Comparison of ENCODE assay signal across 29 cellular contexts in genomic region chr2:167332358-167332757, GRCh38. TPM values are rescaled to one million over a fixed set of nuclear protein-coding genes. Genes with fewer than 3 reads are reported as not detected.
DNase-seq lines count a peak whose midpoint lies in the region; ATAC-seq and TF ChIP-seq lines count a peak whose summit lies in the region.
"Had no signal": no experiment of that assay in that cellular context is flagged by ENCODE, and none has a peak within 500 bp of the region (broad histone marks: within the 10 kb centered on the region; RNA-seq: fewer than 3 reads in every experiment).

No MANE protein-coding gene starts in this region.

- H3K4me1 ChIP-seq in cardiac muscle cell (ENCODE audit: low read depth) = peaks cover 35% of the 10 kb centered on the region
- peaks cover 4% of the 10 kb centered on the region for H3K4me1 ChIP-seq in endodermal cell (ENCODE audit: control insufficient read depth, insufficient read depth, low read length)
- H3K4me1 ChIP-seq in mesendoderm (ENCODE audit: control insufficient read depth, low read depth, low read length) = peaks cover 7% of the 10 kb centered on the region
- peaks cover 5 to 38% (median 19%) of the 10 kb centered on the region in 4 donors for H3K4me1 ChIP-seq in transverse colon
- H3K4me1 ChIP-seq in upper lobe of right lung = no peaks in the 10 kb centered on the region
- H3K4me1 ChIP-seq: BE2C had no signal

- peaks cover 3% of the 10 kb centered on the region for H3K79me1 ChIP-seq in mesendoderm (ENCODE audit: low read length)

- in situ Hi-C loops in transverse colon (cut with MboI; ENCODE audit: low pct_ligation_motif_present in 1 of 4, low pct_unique_long_range_greater_than_20kb in 1 of 4, low sequenced_read_pairs in 3 of 4) = no loop called here

- no peak overlapping the region for H2AK5ac ChIP-seq in mesendoderm (ENCODE audit: low read length)

- POLR2A ChIA-PET in activated CD8-positive, alpha-beta T cell treated with anti-CD3 and anti-CD28 coated beads, Interleukin-2, amount 10 ng/mL, durations not matched to agents 7 days and 5 days (lab: Charles Lee) = no interaction called here

- H3K9me3 ChIP-seq in cardiac muscle cell (ENCODE audit: low read depth) (no peaks in the 10 kb centered on the region), endodermal cell (ENCODE audit: control insufficient read depth, low read length) (peaks cover 6% of the 10 kb centered on the region), transverse colon (no peaks in the 10 kb centered on the region), upper lobe of right lung (no peaks in the 10 kb centered on the region)
- H3K9me3 ChIP-seq: BE2C, Peyer's patch had no signal

- no peak overlapping the region for H3K56ac ChIP-seq in mesendoderm (ENCODE audit: low read length)

- no peak overlapping the region for H3K18ac ChIP-seq in mesendoderm (ENCODE audit: low read length)

- H3K4me3 Mint-ChIP-seq in endodermal cell = peak overlapping the region; percentile 39
- no peak overlapping the region for H3K4me3 Mint-ChIP-seq in activated CD8-positive, alpha-beta T cell treated with anti-CD3 and anti-CD28 coated beads, Interleukin-2, amount 10 ng/mL, durations not matched to agents 7 days and 5 days
- H3K4me3 Mint-ChIP-seq: CD14-positive monocyte; CD8-positive, alpha-beta memory T cell had no signal

- peak overlapping the region; percentile 66 for H3K27ac Mint-ChIP-seq in endodermal cell
- no peak overlapping the region for H3K27ac Mint-ChIP-seq in activated CD8-positive, alpha-beta T cell treated with anti-CD3 and anti-CD28 coated beads, Interleukin-2, amount 10 ng/mL, durations not matched to agents 7 days and 5 days
- H3K27ac Mint-ChIP-seq: CD14-positive monocyte; CD8-positive, alpha-beta memory T cell had no signal

- H2BK5ac ChIP-seq in mesendoderm (ENCODE audit: low read length) = no peak overlapping the region

- TF ChIP-seq EP300 in transverse colon (IDR thresholded peaks at IDR 0.05; ENCODE audit: low read depth) = no peak

- TF ChIP-seq CTCF in cardiac muscle cell (IDR thresholded peaks at IDR 0.05; ENCODE audit: low read depth, low read length) (no peak), endodermal cell (conservative IDR thresholded peaks at IDR 0.05) (no peak), transverse colon (IDR thresholded peaks at IDR 0.05) (no peak), upper lobe of right lung (IDR thresholded peaks at IDR 0.05) (no peak)

- 59 to 61% methylated on average over 2 of the region's 2 CpGs for WGBS in endodermal cell (ENCODE audit: insufficient coverage in 1 of 2, insufficient read length in 1 of 2), 2 experiments
- WGBS in mesendoderm (ENCODE audit: extremely low coverage, insufficient coverage, low lambda C conversion rate) = no CpG with 5 or more reads among the region's 2 CpGs
- 56% methylated on average over 2 of the region's 2 CpGs; no CpG with 5 or more reads in 1 of the 2 donors for WGBS in transverse colon (ENCODE audit: low coverage in 1 of 2), 2 donors

- no peak overlapping the region for H4K5ac ChIP-seq in mesendoderm (ENCODE audit: low read length)

- H3K9me3 Mint-ChIP-seq in endodermal cell = peaks cover 17% of the 10 kb centered on the region
- H3K9me3 Mint-ChIP-seq in activated CD8-positive, alpha-beta T cell treated with anti-CD3 and anti-CD28 coated beads, Interleukin-2, amount 10 ng/mL, durations not matched to agents 7 days and 5 days (ENCODE audit: insufficient read depth) = no peaks in the 10 kb centered on the region

- intact Hi-C loops in cardiac septum (cut with DNase I) (no loop called here), transverse colon (cut with DNase I; ENCODE audit: low total_unique reads) (no loop called here), upper lobe of right lung (cut with DNase I) (no loop called here)

- H2BK15ac ChIP-seq in mesendoderm (replicated peaks; ENCODE audit: low read depth) = no peak overlapping the region

- peaks cover 3% of the 10 kb centered on the region for H3K79me2 ChIP-seq in mesendoderm (ENCODE audit: control insufficient read depth, insufficient read depth, low read length)

- no peak overlapping the region for H3K4ac ChIP-seq in mesendoderm (ENCODE audit: low read depth, low read length)

- H4K8ac ChIP-seq in mesendoderm (ENCODE audit: low read depth, low read length) = no peak overlapping the region

- H3K27ac ChIP-seq in cardiac muscle cell (peak overlapping the region; percentile 40), endodermal cell (ENCODE audit: low read depth, low read length) (no peak overlapping the region), mesendoderm (ENCODE audit: low read depth, low read length) (no peak overlapping the region), transverse colon (peak overlapping the region; percentile 61 to 69 (median 64)), upper lobe of right lung (no peak overlapping the region)
- H3K27ac ChIP-seq: 22Rv1, Peyer's patch had no signal

- no peaks in the 10 kb centered on the region for H3K36me3 ChIP-seq in cardiac muscle cell
- H3K36me3 ChIP-seq in endodermal cell (ENCODE audit: control insufficient read depth, insufficient read depth, low read length) = no peaks in the 10 kb centered on the region
- no peaks in the 10 kb centered on the region for H3K36me3 ChIP-seq in mesendoderm (ENCODE audit: control insufficient read depth, insufficient read depth, low read length)
- H3K36me3 ChIP-seq in transverse colon = no peaks in the 10 kb centered on the region
- no peaks in the 10 kb centered on the region for H3K36me3 ChIP-seq in upper lobe of right lung
- H3K36me3 ChIP-seq: BE2C, Peyer's patch had no signal

- H3K23ac ChIP-seq in mesendoderm (ENCODE audit: low read length) = no peak overlapping the region

- H2BK120ac ChIP-seq in mesendoderm (ENCODE audit: low read depth, low read length) = no peak overlapping the region

- H3K4me2 ChIP-seq in mesendoderm (ENCODE audit: low read length) = no peak overlapping the region

- CTCF ChIA-PET in activated CD8-positive, alpha-beta T cell treated with anti-CD3 and anti-CD28 coated beads, Interleukin-2, amount 10 ng/mL, durations not matched to agents 7 days and 5 days (lab: Charles Lee) = no interaction called here

- H3K36me3 Mint-ChIP-seq in endodermal cell (ENCODE audit: low read depth) = no peaks in the 10 kb centered on the region
- H3K36me3 Mint-ChIP-seq in activated CD8-positive, alpha-beta T cell treated with anti-CD3 and anti-CD28 coated beads, Interleukin-2, amount 10 ng/mL, durations not matched to agents 7 days and 5 days (ENCODE audit: low read depth) = no peaks in the 10 kb centered on the region
- H3K36me3 Mint-ChIP-seq: CD14-positive monocyte; CD8-positive, alpha-beta memory T cell had no signal

- no peak overlapping the region for H3K9ac ChIP-seq in endodermal cell (ENCODE audit: extremely low read depth, low read length, poor library complexity, severe bottlenecking)
- no peak overlapping the region for H3K9ac ChIP-seq in mesendoderm (ENCODE audit: low read length)

- no peak for ATAC-seq in upper lobe of right lung
- ATAC-seq in activated CD8-positive, alpha-beta T cell treated with anti-CD3 and anti-CD28 coated beads, Interleukin-2, amount 10 ng/mL, durations not matched to agents 7 days and 5 days = no peak
- ATAC-seq: GM12878 had no signal

- H3K27me3 ChIP-seq in cardiac muscle cell (no peaks in the 10 kb centered on the region), endodermal cell (ENCODE audit: control insufficient read depth, insufficient read depth, low read length, poor library complexity, severe bottlenecking) (peaks cover 28% of the 10 kb centered on the region), mesendoderm (ENCODE audit: insufficient read depth, low read length, poor library complexity) (no peaks in the 10 kb centered on the region), transverse colon (no peaks in the 10 kb centered on the region), upper lobe of right lung (no peaks in the 10 kb centered on the region)
- H3K27me3 ChIP-seq: BE2C, Peyer's patch had no signal

- DNase-seq in cardiac muscle cell (ENCODE audit: low read depth in 1 of 2, low spot score in 1 of 2) = no peak
- no peak for DNase-seq in cardiac septum (ENCODE audit: low spot score)
- peak; percentile 49 for DNase-seq in endodermal cell
- peak; percentile 18 for DNase-seq in mesendoderm
- peak; percentile 14 for DNase-seq in transverse colon
- no peak for DNase-seq in activated CD4-positive, CD25-positive, alpha-beta regulatory T cell treated with anti-CD3 and anti-CD28 coated beads, Interleukin-2, amount 50 U/mL, for 72 hours
- no peak for DNase-seq in upper lobe of right lung
- no peak for DNase-seq in activated CD8-positive, alpha-beta T cell treated with anti-CD3 and anti-CD28 coated beads, Interleukin-2, amount 10 ng/mL, durations not matched to agents 7 days and 5 days
- DNase-seq: ACHN; BE2C; CD8-positive, alpha-beta memory T cell; DMS 273 treated with DMSO at 0.1 percent for 48 hours; DMS79; EL; GDM1; NCI-H1092; NCI-H1417 treated with DMSO at 0.1 percent for 48 hours; NCI-H187; NCI-H2081 treated with DMSO at 0.1 percent for 48 hours; NCI-H2171; NCI-H226; NCI-H510A; NCI-H69; Peyer's patch; SHP77 treated with DMSO at 0.1 percent for 48 hours had no signal

- H3K27me3 Mint-ChIP-seq in endodermal cell (ENCODE audit: insufficient read depth) = peaks cover 32% of the 10 kb centered on the region
- no peaks in the 10 kb centered on the region for H3K27me3 Mint-ChIP-seq in activated CD8-positive, alpha-beta T cell treated with anti-CD3 and anti-CD28 coated beads, Interleukin-2, amount 10 ng/mL, durations not matched to agents 7 days and 5 days (ENCODE audit: low read depth)
- H3K27me3 Mint-ChIP-seq: CD8-positive, alpha-beta memory T cell had no signal

- TF ChIP-seq POLR2A in transverse colon (IDR thresholded peaks at IDR 0.05) = no peak

- H3K4me1 Mint-ChIP-seq in endodermal cell = peaks cover 29% of the 10 kb centered on the region
- no peaks in the 10 kb centered on the region for H3K4me1 Mint-ChIP-seq in activated CD8-positive, alpha-beta T cell treated with anti-CD3 and anti-CD28 coated beads, Interleukin-2, amount 10 ng/mL, durations not matched to agents 7 days and 5 days (ENCODE audit: low read depth)
- H3K4me1 Mint-ChIP-seq: CD14-positive monocyte; CD8-positive, alpha-beta memory T cell had no signal

- no peak overlapping the region for H3K4me3 ChIP-seq in cardiac muscle cell
- peak overlapping the region; percentile 67 for H3K4me3 ChIP-seq in endodermal cell (ENCODE audit: low read length)
- H3K4me3 ChIP-seq in mesendoderm (ENCODE audit: low read length) = no peak overlapping the region
- no peak overlapping the region for H3K4me3 ChIP-seq in transverse colon
- H3K4me3 ChIP-seq in upper lobe of right lung = no peak overlapping the region
- H3K4me3 ChIP-seq: GM12878, Peyer's patch had no signal

RNA-seq across cellular contexts. Expression of gene B3GALT1, which starts 39.6 kb away (rescaled TPM):
- total RNA-seq in cardiac muscle cell (3.5 and 3.8 TPM in 2 replicates), cardiac septum (0.08 TPM), endodermal cell (1 to 10 TPM in 1 of 2 donors, under 1 TPM in 1; 0.86 to 2.4 TPM), transverse colon (10 to 100 TPM in 2 of 4 donors, 1 to 10 TPM in 2; 1.6 to 10.8 (median 6.9) TPM), upper lobe of right lung (0.09 TPM)
- 2.3 and 2.4 TPM in 2 replicates for polyA plus RNA-seq in cardiac muscle cell
- polyA plus RNA-seq in endodermal cell (2013, experiment 1 of 2) = 2.6 TPM
- polyA plus RNA-seq in endodermal cell (2013, experiment 2 of 2) = 3.2 TPM
- polyA plus RNA-seq in mesendoderm (2013, experiment 1 of 2) = 4.5 TPM
- polyA plus RNA-seq in mesendoderm (2013, experiment 2 of 2) = 4.8 TPM
- not detected for total RNA-seq in activated CD8-positive, alpha-beta T cell treated with anti-CD3 and anti-CD28 coated beads, Interleukin-2, amount 10 ng/mL, durations not matched to agents 7 days and 5 days
- total RNA-seq: OCI-LY7 had no signal
- polyA plus RNA-seq: CD14-positive monocyte; CD8-positive, alpha-beta memory T cell; GM12878 had no signal

Comparison
In these comparisons a context has a peak if more than half of its experiments do, and no peak if none do; other contexts are left out.
1. DNase-seq: peak in endodermal cell (single experiment), mesendoderm (single experiment) and transverse colon (single experiment); none in cardiac muscle cell (0 of 2), cardiac septum (single experiment), activated CD4-positive, CD25-positive, alpha-beta regulatory T cell treated with anti-CD3 and anti-CD28 coated beads, Interleukin-2, amount 50 U/mL, for 72 hours (single experiment), upper lobe of right lung (single experiment) and activated CD8-positive, alpha-beta T cell treated with anti-CD3 and anti-CD28 coated beads, Interleukin-2, amount 10 ng/mL, durations not matched to agents 7 days and 5 days (single experiment).
2. H3K27ac ChIP-seq: peak in cardiac muscle cell (single experiment) and transverse colon (4 of 4); none in endodermal cell (single experiment), mesendoderm (single experiment) and upper lobe of right lung (single experiment).